In genomic region chr20:25852968-25853717, GRCh38 we compare ENCODE assay signal across 8 cellular contexts.
DNase-seq lines count a peak whose midpoint lies in the region; ATAC-seq and TF ChIP-seq lines count a peak whose summit lies in the region.
"Not testable (repeated sequence)": the region's sequence is repeated elsewhere in the genome, so short reads cannot be mapped to it uniquely, and the experiment has no call there.

No MANE protein-coding gene starts in this region.

- not testable (repeated sequence) for TF ChIP-seq CTCF in colonic mucosa (IDR thresholded peaks at IDR 0.05); osteocyte (IDR thresholded peaks at IDR 0.05)

- not testable (repeated sequence) for H3K9me3 ChIP-seq in CD4-positive, alpha-beta memory T cell (ENCODE audit: control insufficient read depth in 1 of 2, low read length in 2 of 2); colonic mucosa; right cardiac atrium (ENCODE audit: control insufficient read depth, low read length); thymus (ENCODE audit: control insufficient read depth)

- CTCF ChIA-PET in CD4-positive, alpha-beta memory T cell (lab: Charles Lee; ENCODE audit: partially characterized antibody); activated CD8-positive, alpha-beta memory T cell treated with anti-CD3 and anti-CD28 coated beads, Interleukin-2, amount 10 ng/mL, durations not matched to agents 7 days and 5 days (lab: Charles Lee): not testable (repeated sequence)

- not testable (repeated sequence) for H3K36me3 Mint-ChIP-seq in CD4-positive, alpha-beta memory T cell; activated CD8-positive, alpha-beta memory T cell treated with anti-CD3 and anti-CD28 coated beads, Interleukin-2, amount 10 ng/mL, durations not matched to agents 7 days and 5 days; osteocyte (ENCODE audit: unreplicated experiment)

- WGBS in right cardiac atrium, result 49% methylated on average over 31 of the region's 31 CpGs
- 80% methylated on average over 31 of the region's 31 CpGs for WGBS in thymus

- POLR2A ChIA-PET in CD4-positive, alpha-beta memory T cell (lab: Charles Lee; ENCODE audit: partially characterized antibody), result not testable (repeated sequence)

- peak in 1 of 5 donors; percentile 31 for DNase-seq in CD4-positive, alpha-beta memory T cell
- DNase-seq in NCI-H2227 (lab: John Stamatoyannopoulos, UW; ENCODE audit: unreplicated experiment) (peak; percentile 40), right cardiac atrium (peak in 1 of 3 donors; percentile 33), osteocyte (ENCODE audit: extremely low spot score, unreplicated experiment) (peak; percentile 65)
- DNase-seq in activated CD8-positive, alpha-beta memory T cell treated with anti-CD3 and anti-CD28 coated beads, Interleukin-2, amount 10 ng/mL, durations not matched to agents 7 days and 5 days; colonic mucosa: not testable (repeated sequence)

- H3K27me3 Mint-ChIP-seq in CD4-positive, alpha-beta memory T cell, result peaks cover 17 to 26% of the 10 kb centered on the region in 2 donors
- peaks cover 32% of the 10 kb centered on the region for H3K27me3 Mint-ChIP-seq in activated CD8-positive, alpha-beta memory T cell treated with anti-CD3 and anti-CD28 coated beads, Interleukin-2, amount 10 ng/mL, durations not matched to agents 7 days and 5 days
- H3K27me3 Mint-ChIP-seq in osteocyte (ENCODE audit: unreplicated experiment), result not testable (repeated sequence)

- H3K4me3 ChIP-seq in CD4-positive, alpha-beta memory T cell (ENCODE audit: low read length in 2 of 2), result peak overlapping the region in 1 of 2 donors; percentile 80
- peak overlapping the region; percentile 44 for H3K4me3 ChIP-seq in colonic mucosa
- H3K4me3 ChIP-seq in right cardiac atrium (ENCODE audit: low read length), result peak overlapping the region; percentile 80
- peak overlapping the region; percentile 51 for H3K4me3 ChIP-seq in thymus (ENCODE audit: low read length)

- peaks cover 13% of the 10 kb centered on the region for H3K4me1 ChIP-seq in CD4-positive, alpha-beta memory T cell (ENCODE audit: insufficient read depth, low read length)
- H3K4me1 ChIP-seq in colonic mucosa; right cardiac atrium (ENCODE audit: control insufficient read depth, insufficient read depth, low read length); thymus (ENCODE audit: control insufficient read depth, insufficient read depth, low read length): not testable (repeated sequence)

- peaks cover 5 to 28% (median 18%) of the 10 kb centered on the region in 4 donors for H3K4me1 Mint-ChIP-seq in CD4-positive, alpha-beta memory T cell
- H3K4me1 Mint-ChIP-seq in activated CD8-positive, alpha-beta memory T cell treated with anti-CD3 and anti-CD28 coated beads, Interleukin-2, amount 10 ng/mL, durations not matched to agents 7 days and 5 days, result peaks cover 14% of the 10 kb centered on the region
- H3K4me1 Mint-ChIP-seq in osteocyte (ENCODE audit: unreplicated experiment), result not testable (repeated sequence)

- not testable (repeated sequence) for H3K9me3 Mint-ChIP-seq in CD4-positive, alpha-beta memory T cell; activated CD8-positive, alpha-beta memory T cell treated with anti-CD3 and anti-CD28 coated beads, Interleukin-2, amount 10 ng/mL, durations not matched to agents 7 days and 5 days (ENCODE audit: low read depth); osteocyte (ENCODE audit: unreplicated experiment)

- not testable (repeated sequence) for H3K36me3 ChIP-seq in CD4-positive, alpha-beta memory T cell (ENCODE audit: insufficient read depth, low read length); colonic mucosa; thymus (ENCODE audit: control insufficient read depth, insufficient read depth)

- H3K9ac ChIP-seq in colonic mucosa (ENCODE audit: low read depth in 2 of 2, low read length in 2 of 2), result peak overlapping the region in 1 of 2 donors; percentile 55

- not testable (repeated sequence) for H3K27me3 ChIP-seq in CD4-positive, alpha-beta memory T cell (ENCODE audit: insufficient read depth, low read length); colonic mucosa; right cardiac atrium (ENCODE audit: control insufficient read depth, insufficient read depth); thymus (ENCODE audit: control insufficient read depth, insufficient read depth)

- H3K27ac Mint-ChIP-seq in CD4-positive, alpha-beta memory T cell, result peak overlapping the region in 5 of 7 donors; percentile 30 to 92 (median 69)
- not testable (repeated sequence) for H3K27ac Mint-ChIP-seq in activated CD8-positive, alpha-beta memory T cell treated with anti-CD3 and anti-CD28 coated beads, Interleukin-2, amount 10 ng/mL, durations not matched to agents 7 days and 5 days; osteocyte (ENCODE audit: unreplicated experiment)

- peak; percentile 7 for ATAC-seq in HG02588 (IDR thresholded peaks at IDR 0.05; ENCODE audit: unreplicated experiment)
- ATAC-seq in activated CD8-positive, alpha-beta memory T cell treated with anti-CD3 and anti-CD28 coated beads, Interleukin-2, amount 10 ng/mL, durations not matched to agents 7 days and 5 days, result peak; percentile 18
- not testable (repeated sequence) for ATAC-seq in right cardiac atrium

- not testable (repeated sequence) for H3K27ac ChIP-seq in CD4-positive, alpha-beta memory T cell (ENCODE audit: low read depth, low read length); colonic mucosa; thymus (ENCODE audit: low read depth)
- H3K27ac ChIP-seq in right cardiac atrium (ENCODE audit: low read length), result peak overlapping the region; percentile 85

- intact Hi-C loops in CD4-positive, alpha-beta memory T cell (cut with micrococcal nuclease); colonic mucosa (cut with DNase I); right cardiac atrium (cut with DNase I): not testable (repeated sequence)

- peak overlapping the region; percentile 87 to 96 (median 91) for H3K4me3 Mint-ChIP-seq in CD4-positive, alpha-beta memory T cell
- peak overlapping the region; percentile 77 for H3K4me3 Mint-ChIP-seq in activated CD8-positive, alpha-beta memory T cell treated with anti-CD3 and anti-CD28 coated beads, Interleukin-2, amount 10 ng/mL, durations not matched to agents 7 days and 5 days
- H3K4me3 Mint-ChIP-seq in osteocyte (ENCODE audit: unreplicated experiment), result not testable (repeated sequence)
